ENCODE assay signal across 1 cellular context in genomic region chr15:69296606-69297005, GRCh38.
TF ChIP-seq lines count a peak whose summit lies in the region.

No MANE protein-coding gene starts in this region.

TF ChIP-seq in SK-N-SH, 30 proteins besides CTCF, POLR2A, EP300 and RAD21 (continued from another document):
- no peak for TF ChIP-seq ELF1 (IDR thresholded peaks at IDR 0.05)
- no peak for TF ChIP-seq IRF3 (IDR thresholded peaks at IDR 0.05; ENCODE audit: low read depth, low read length)
- no peak for TF ChIP-seq USF2 (IDR thresholded peaks at IDR 0.05; ENCODE audit: borderline replicate concordance, low read depth, low read length)
- TF ChIP-seq RXRA (IDR thresholded peaks at IDR 0.05; ENCODE audit: borderline replicate concordance, low read depth): no peak
